In the genomic region with DNA sequence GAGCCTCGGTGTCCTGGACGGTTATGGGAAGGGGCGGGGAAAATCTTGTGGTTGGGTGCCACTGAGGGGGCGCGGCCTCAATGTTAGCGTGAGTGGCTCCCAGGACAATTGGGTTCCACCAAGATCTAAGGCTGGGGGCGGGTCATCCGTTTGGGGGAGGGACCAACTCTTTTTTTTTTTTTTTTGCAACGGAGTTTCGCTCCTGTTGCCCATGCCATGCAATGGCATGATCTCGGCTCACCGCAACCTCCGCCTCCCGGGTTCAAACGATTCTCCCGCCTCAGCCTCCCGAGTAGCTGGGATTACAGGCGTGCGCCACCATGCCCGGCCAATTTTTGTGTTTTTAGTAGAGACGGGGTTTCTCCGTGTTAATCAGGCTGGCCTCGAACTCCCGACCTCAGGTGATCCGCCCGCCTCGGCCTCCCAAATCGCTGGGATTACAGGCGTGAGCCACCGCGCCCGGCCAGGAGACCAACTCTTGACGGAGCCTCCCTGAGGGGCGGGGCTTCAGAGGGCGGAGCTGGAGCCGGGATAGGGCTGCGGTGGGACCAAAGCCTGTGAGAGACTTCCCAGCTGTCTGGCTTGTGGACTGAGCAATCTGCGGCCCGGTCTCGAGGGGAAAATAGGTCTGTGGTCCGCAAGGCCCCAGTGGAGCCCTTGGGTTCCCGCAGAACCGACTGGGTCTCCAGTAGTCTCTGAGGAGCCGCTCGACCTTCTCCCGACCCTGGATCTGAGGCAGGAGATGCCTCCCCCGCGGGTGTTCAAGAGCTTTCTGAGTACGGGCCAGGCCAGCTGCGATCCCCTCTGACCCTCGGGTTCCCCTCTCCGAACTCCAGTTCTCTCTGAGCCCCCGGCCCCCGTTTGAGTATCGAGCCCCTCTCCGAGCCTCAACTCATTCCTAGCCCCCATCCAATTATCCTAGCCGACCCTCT, we compare ENCODE assay signal across 8 cellular contexts. TPM values are rescaled to one million over a fixed set of nuclear protein-coding genes. Genes with fewer than 3 reads are reported as not detected.
DNase-seq lines count a peak whose midpoint lies in the region; ATAC-seq lines count a peak whose summit lies in the region.

No MANE protein-coding gene starts in this region.

- peaks cover 11% of the 10 kb centered on the region for H3K36me3 ChIP-seq in BLaER1

- peak overlapping the region; percentile 72 for H3K9ac ChIP-seq in BLaER1

- no peaks in the 10 kb centered on the region for H3K9me3 ChIP-seq in BLaER1

- ATAC-seq in GM19395 (IDR thresholded peaks at IDR 0.05; ENCODE audit: unreplicated experiment) (peak; percentile 30), left lobe of liver (peak; percentile 58), GM21576 (IDR thresholded peaks at IDR 0.05; ENCODE audit: unreplicated experiment) (no peak)

- peaks cover 42% of the 10 kb centered on the region for H3K4me1 ChIP-seq in BLaER1

- DNase-seq in NCI-H146 treated with DMSO at 0.1 percent for 48 hours (lab: John Stamatoyannopoulos, UW; ENCODE audit: unreplicated experiment) (peak; percentile 66), UCSD-AML1 (lab: John Stamatoyannopoulos, UW; ENCODE audit: unreplicated experiment) (peak; percentile 71), dermis blood vessel endothelial cell (peak; percentile 89), left lobe of liver (ENCODE audit: low spot score) (peak; percentile 85)
- peak; percentile 100 for DNase-seq in stimulated activated CD4-positive, alpha-beta T cell treated with anti-CD3 and anti-CD28 coated beads, Interleukin-1b, Interleukin-23, amount 100 ng/mL, for 48 hours

- no peaks in the 10 kb centered on the region for H3K27me3 ChIP-seq in BLaER1

- peaks cover 5% of the 10 kb centered on the region; the same call in 1 of the 2 replicates for H4K20me1 ChIP-seq in BLaER1

- peak overlapping the region; percentile 98 for H3K4me2 ChIP-seq in BLaER1

- peak overlapping the region; percentile 69 for H3K4me3 ChIP-seq in BLaER1

- peak overlapping the region; percentile 77 for H3K27ac ChIP-seq in BLaER1

RNA-seq across cellular contexts. Expression of a gene that starts 1.1 kb away (rescaled TPM):
- total RNA-seq in dermis blood vessel endothelial cell = 10.0 and 19.1 TPM in 2 replicates
- 4.7 TPM for total RNA-seq in left lobe of liver

RNA-seq across cellular contexts. Expression of a gene that starts 48.0 kb away (rescaled TPM):
- 94.5 and 159 TPM in 2 replicates for total RNA-seq in dermis blood vessel endothelial cell
- 42.3 TPM for total RNA-seq in left lobe of liver

RNA-seq across cellular contexts. Expression of a gene that starts 48.0 kb away (rescaled TPM):
- 42.5 and 58.1 TPM in 2 replicates for total RNA-seq in dermis blood vessel endothelial cell
- 19.3 TPM for total RNA-seq in left lobe of liver
